1 cellular context compared by ENCODE assay signal in genomic region chr5:142830241-142831018, GRCh38.
TF ChIP-seq lines count a peak whose summit lies in the region.

No MANE protein-coding gene starts in this region.

TF ChIP-seq in endothelial cell of umbilical vein, 7 proteins besides CTCF, POLR2A, EP300 and RAD21:
- no peak for TF ChIP-seq GATA2 (IDR thresholded peaks at IDR 0.05; ENCODE audit: insufficient read depth, insufficient read length, low read depth, low read length)
- no peak for TF ChIP-seq POLR2AphosphoS5 (IDR thresholded peaks at IDR 0.05; ENCODE audit: insufficient read depth, low read depth, low read length)
- no peak for TF ChIP-seq MAX (IDR thresholded peaks at IDR 0.05; ENCODE audit: insufficient read depth, insufficient read length)
- no peak for TF ChIP-seq EZH2 (IDR thresholded peaks at IDR 0.05; ENCODE audit: borderline replicate concordance, low read depth, low read length, severe bottlenecking)
- TF ChIP-seq MYC (IDR thresholded peaks at IDR 0.05; ENCODE audit: low read depth, low read length), result no peak
- TF ChIP-seq JUN (IDR thresholded peaks at IDR 0.05; ENCODE audit: borderline replicate concordance, insufficient read depth, insufficient read length, low read depth), result no peak
- TF ChIP-seq FOS (IDR thresholded peaks at IDR 0.05; ENCODE audit: borderline replicate concordance, insufficient read depth, low read length), result no peak
TF ChIP-seq in endothelial cell of umbilical vein: peak in this region for 0.
